Comparison of ENCODE assay signal across 16 cellular contexts in genomic region chr22:22001664-22002525, GRCh38. TPM values are rescaled to one million over a fixed set of nuclear protein-coding genes. Genes with fewer than 3 reads are reported as not detected.
DNase-seq lines count a peak whose midpoint lies in the region; ATAC-seq and TF ChIP-seq lines count a peak whose summit lies in the region.
"Had no signal": no experiment of that assay in that cellular context is flagged by ENCODE, and none has a peak within 500 bp of the region (broad histone marks: within the 10 kb centered on the region; RNA-seq: fewer than 3 reads in every experiment).

No MANE protein-coding gene starts in this region.

- in situ Hi-C loops in brain microvascular endothelial cell (cut with HindIII; ENCODE audit: low pct_ligation_motif_present, low sequenced_read_pairs): no loop called here

- no peak overlapping the region for H3K4me3 ChIP-seq in H7 (ENCODE audit: insufficient read depth, low read depth, low read length)
- H3K4me3 ChIP-seq in brain microvascular endothelial cell (ENCODE audit: low read depth, low read length): no peak overlapping the region
- H3K4me3 ChIP-seq: A549; BLaER1 treated with 17β-estradiol and CSF1 and Interleukin-3, amounts not matched to agents 10 nM and 100 nM had no signal

- no peaks in the 10 kb centered on the region for H3K36me3 ChIP-seq in H7 (replicated peaks; ENCODE audit: control insufficient read depth, insufficient read depth, low read length)
- no peaks in the 10 kb centered on the region for H3K36me3 ChIP-seq in brain microvascular endothelial cell (replicated peaks)
- H3K36me3 ChIP-seq: BLaER1 treated with 17β-estradiol and CSF1 and Interleukin-3, amounts not matched to agents 10 nM and 100 nM had no signal

- peak overlapping the region; percentile 12 for H3K27ac ChIP-seq in brain microvascular endothelial cell
- H3K27ac ChIP-seq: 22Rv1; A549; BLaER1 treated with 17β-estradiol and CSF1 and Interleukin-3, amounts not matched to agents 10 nM and 100 nM; C4-2B had no signal

- peak; percentile 4 for DNase-seq in H7
- DNase-seq in OCI-M1 (lab: John Stamatoyannopoulos, UW): peak; percentile 43
- DNase-seq in brain microvascular endothelial cell: no peak
- DNase-seq in foreskin melanocyte: no peak
- DNase-seq: AML-193; Caco-2; Calu3; CD4-positive, alpha-beta T cell; CD8-positive, alpha-beta T cell; DMS79 treated with DMSO at 0.1 percent for 48 hours; GF-D8 had no signal

- peaks cover 83% of the 10 kb centered on the region for H3K27me3 ChIP-seq in H7 (ENCODE audit: control insufficient read depth, insufficient read depth, low read length)
- peaks cover 22% of the 10 kb centered on the region for H3K27me3 ChIP-seq in brain microvascular endothelial cell (replicated peaks)
- H3K27me3 ChIP-seq: BLaER1 treated with 17β-estradiol and CSF1 and Interleukin-3, amounts not matched to agents 10 nM and 100 nM had no signal

- TF ChIP-seq CTCF in brain microvascular endothelial cell (IDR thresholded peaks at IDR 0.05; ENCODE audit: low read depth, low read length, missing control alignments): no peak

- ATAC-seq in GM18502 (IDR thresholded peaks at IDR 0.05; ENCODE audit: poor library complexity, unreplicated experiment): no peak
- ATAC-seq: A549; CD8-positive, alpha-beta T cell had no signal

RNA-seq across cellular contexts. Expression of gene TOP3B, which starts 19.3 kb away (rescaled TPM):
- 53.8 and 76.2 TPM in 2 replicates for total RNA-seq in H7 (2014; rRNA removed; shearing (Covaris generic))

RNA-seq across cellular contexts. Expression of gene PPM1F, which starts 49.2 kb away (rescaled TPM):
- total RNA-seq in H7 (2014; rRNA removed; shearing (Covaris generic)): 19.7 and 34.8 TPM in 2 replicates

Comparison
In these comparisons a context has a peak if more than half of its experiments do, and no peak if none do; other contexts are left out.
1. DNase-seq: peak in H7 (single experiment) and OCI-M1 (single experiment); none in brain microvascular endothelial cell (single experiment) and foreskin melanocyte (single experiment).